ENCODE assay signal across 7 cellular contexts in the genomic region with DNA sequence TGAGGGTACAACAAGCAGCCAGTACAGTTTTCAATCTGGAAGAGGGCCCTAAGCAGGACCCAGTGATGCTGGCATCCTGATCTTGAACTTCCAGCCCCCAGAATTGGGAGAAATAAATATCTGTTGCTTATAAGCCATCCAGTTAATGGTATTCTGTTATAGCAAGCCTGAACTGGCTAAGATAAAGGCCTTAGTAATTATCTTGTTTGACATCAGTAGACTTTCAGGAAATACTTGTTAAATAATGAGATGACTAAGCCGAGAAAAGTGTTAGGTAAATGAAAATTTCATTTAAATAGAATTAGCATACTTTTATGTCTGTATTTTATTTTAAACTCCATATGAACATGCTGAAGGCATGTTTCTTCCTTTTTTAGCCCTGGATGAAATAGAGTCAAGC.
"Had no signal": no experiment of that assay in that cellular context is flagged by ENCODE, and none has a peak within 500 bp of the region (broad histone marks: within the 10 kb centered on the region; RNA-seq: fewer than 3 reads in every experiment).

No MANE protein-coding gene starts in this region.

- H3K4me3 ChIP-seq: GM23248, HAP-1 had no signal

- H3K27ac ChIP-seq: GM23248, HL-60 had no signal

- H3K4me1 ChIP-seq: HAP-1 had no signal

- H3K36me3 ChIP-seq: HAP-1 had no signal

- H3K9me3 ChIP-seq: HAP-1 had no signal

- DNase-seq: GM23248, GOT3, H7, HFFc6, KBM-7 had no signal
